In the genomic region with DNA sequence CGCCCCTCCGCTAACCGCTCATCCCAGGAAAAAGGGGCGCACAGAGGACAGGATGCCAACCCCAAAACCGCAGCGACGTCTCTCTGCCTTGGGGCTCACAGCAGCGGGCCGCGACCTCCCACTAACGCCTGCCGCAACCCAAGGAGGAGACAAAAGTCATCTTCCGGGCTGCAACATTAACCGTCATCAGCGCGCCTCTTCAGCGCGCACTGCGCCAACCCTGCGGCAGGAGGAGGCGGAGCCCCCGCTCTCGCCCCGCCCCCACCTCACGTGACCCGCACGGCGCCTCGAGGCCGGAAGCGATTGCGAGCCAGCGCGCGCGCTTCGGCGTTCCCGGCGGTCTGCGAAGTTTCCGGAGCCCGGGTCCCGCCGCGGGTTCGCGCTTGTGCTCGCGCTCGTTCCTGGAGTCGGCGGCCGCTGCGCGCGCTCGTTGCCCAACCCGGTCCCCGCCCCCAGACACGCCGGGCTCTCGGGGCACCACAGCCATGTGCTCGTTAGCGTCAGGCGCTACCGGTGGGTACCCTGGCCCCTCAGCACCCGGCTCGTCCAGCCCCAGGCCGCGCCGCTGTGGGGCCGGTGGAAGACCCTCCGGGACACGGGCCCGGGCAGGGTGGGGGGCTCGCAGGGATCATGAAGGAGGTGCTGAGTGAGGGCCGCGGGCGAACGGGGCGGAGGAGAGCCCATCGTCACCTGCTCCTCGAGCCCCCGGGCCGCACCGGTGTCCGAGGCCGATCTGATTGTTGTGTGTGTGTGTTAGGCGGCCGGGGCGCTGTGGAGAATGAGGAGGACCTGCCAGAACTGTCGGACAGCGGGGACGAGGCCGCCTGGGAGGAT, we compare ENCODE assay signal across 8 cellular contexts. TPM values are rescaled to one million over a fixed set of nuclear protein-coding genes. Genes with fewer than 3 reads are reported as not detected.
DNase-seq lines count a peak whose midpoint lies in the region; ATAC-seq and TF ChIP-seq lines count a peak whose summit lies in the region.

PRMT3 (plus strand) TSS at position 455 of the 834 bp plus-strand sequence; CDS start at position 486, 31 bp downstream.

- peak; percentile 90 for ATAC-seq in foreskin keratinocyte

- TF ChIP-seq CTCF in HFFc6 (IDR thresholded peaks at IDR 0.05) (peak; percentile 98), foreskin keratinocyte (conservative IDR thresholded peaks at IDR 0.05) (peak; percentile 97)

- H3K4me1 ChIP-seq in SJSA1 (replicated peaks) (peaks cover 11% of the 10 kb centered on the region), foreskin keratinocyte (no peaks in the 10 kb centered on the region), neuron (ENCODE audit: insufficient read depth, low read length) (peaks cover 13% of the 10 kb centered on the region)

- peak within 1 kb of the TSS; percentile 86 for H3K27ac ChIP-seq in SJSA1
- peak within 1 kb of the TSS; percentile 92 for H3K27ac ChIP-seq in foreskin keratinocyte

- no peaks in the 10 kb centered on the region; the same call in 1 of the 2 replicates for H3K36me3 Mint-ChIP-seq in HFFc6 (ENCODE audit: low read depth)

- H3K9me3 Mint-ChIP-seq in HFFc6, result no peaks in the 10 kb centered on the region

- H3K9me3 ChIP-seq in SJSA1 (replicated peaks) (no peaks in the 10 kb centered on the region), neuron (ENCODE audit: low read length) (no peaks in the 10 kb centered on the region)

- H3K27me3 Mint-ChIP-seq in HFFc6 (ENCODE audit: insufficient read depth), result no peaks in the 10 kb centered on the region

- H3K27ac Mint-ChIP-seq in HFFc6, result peak within 1 kb of the TSS; percentile 99

- DNase-seq in GM04504 (ENCODE audit: low read depth) (peak; percentile 89), HFFc6 (peak; percentile 90), MV-4-11 (lab: John Stamatoyannopoulos, UW) (peak; percentile 97), SJSA1 (ENCODE audit: low read depth in 1 of 2, low spot score in 2 of 2) (peak; percentile 95 to 98), foreskin keratinocyte (peak; percentile 83 to 90), stromal cell of bone marrow (ENCODE audit: low read depth) (peak; percentile 86)
- peak; percentile 93 to 98 (median 98) for DNase-seq in activated naive CD4-positive, alpha-beta T cell (lab: John Stamatoyannopoulos, UW)

- peak within 1 kb of the TSS; percentile 67 for H3K4me3 ChIP-seq in SJSA1
- H3K4me3 ChIP-seq in neuron (ENCODE audit: low read length), result peak within 1 kb of the TSS; percentile 79

- H3K36me3 ChIP-seq in SJSA1, result peaks cover 7% of the 10 kb centered on the region
- H3K36me3 ChIP-seq in neuron (ENCODE audit: insufficient read depth, low read length), result peaks cover 7% of the 10 kb centered on the region

- peaks cover 12% of the 10 kb centered on the region for H3K4me1 Mint-ChIP-seq in HFFc6 (ENCODE audit: low read depth)

- no peaks in the 10 kb centered on the region for H3K27me3 ChIP-seq in SJSA1 (replicated peaks)
- H3K27me3 ChIP-seq in foreskin keratinocyte, result no peaks in the 10 kb centered on the region
- H3K27me3 ChIP-seq in neuron (ENCODE audit: insufficient read depth, low read length), result no peaks in the 10 kb centered on the region

- peak within 1 kb of the TSS; percentile 96 for H3K4me3 Mint-ChIP-seq in HFFc6

- peak within 1 kb of the TSS; percentile 87 for H2AFZ ChIP-seq in neuron (ENCODE audit: low read depth, low read length)

RNA-seq across cellular contexts. Expression of gene PRMT3, which starts in this region (rescaled TPM):
- total RNA-seq in HFFc6 (2021; fragmentation: NEBNext Ultra II Directional; extraction: Animal tissue kit (Norgen Biotek cat#: 25700)), result 10 to 100 TPM in 5 of 6 experiments, 1 to 10 TPM in 1; 9.6 to 13.2 (median 12.1) TPM
- 16.2 and 22.8 TPM in 2 replicates for total RNA-seq in SJSA1 (2014; rRNA removed; shearing (Covaris generic))
- 22.4 and 26.5 TPM in 2 replicates for total RNA-seq in foreskin keratinocyte
- polyA plus RNA-seq in foreskin keratinocyte, result 10.5 and 12.7 TPM in 2 replicates

Comparison
In these comparisons a context has a peak if more than half of its experiments do, and no peak if none do; other contexts are left out.
1. Peak in every context shown above with its lines: DNase-seq, ATAC-seq, H3K4me3 ChIP-seq and H3K27ac ChIP-seq.